In the genomic region with DNA sequence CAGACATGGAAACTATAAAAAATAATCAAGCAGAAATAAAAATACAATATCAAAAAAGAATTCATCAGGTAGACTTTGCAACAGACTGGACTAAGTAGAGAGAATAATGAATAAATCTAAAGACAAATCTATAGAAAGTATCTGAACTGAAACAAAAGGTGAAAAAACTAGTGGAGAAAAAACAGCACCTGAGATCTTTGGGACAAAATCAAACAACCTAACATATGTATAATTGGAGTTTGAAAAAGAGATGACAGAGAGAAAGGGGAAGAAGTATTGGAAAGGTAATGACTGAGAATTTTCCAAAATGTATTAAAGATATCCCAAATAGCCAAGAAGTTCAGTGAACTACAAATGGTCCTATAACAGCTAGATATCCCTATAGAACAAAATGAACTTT, we compare ENCODE assay signal across 6 cellular contexts.
"Had no signal": no experiment of that assay in that cellular context is flagged by ENCODE, and none has a peak within 500 bp of the region (broad histone marks: within the 10 kb centered on the region; RNA-seq: fewer than 3 reads in every experiment).

No MANE protein-coding gene starts in this region.

- H3K27ac Mint-ChIP-seq: H9, HFFc6 had no signal

- H3K4me1 Mint-ChIP-seq: H9 had no signal

- FAIRE-seq: HTR-8/SVneo had no signal

- DNase-seq: GOT3, H9, HFFc6, IMR-90, KBM-7 had no signal

- H3K4me3 Mint-ChIP-seq: H9, HFFc6 had no signal
